Comparison of ENCODE assay signal across 8 cellular contexts in the genomic region with DNA sequence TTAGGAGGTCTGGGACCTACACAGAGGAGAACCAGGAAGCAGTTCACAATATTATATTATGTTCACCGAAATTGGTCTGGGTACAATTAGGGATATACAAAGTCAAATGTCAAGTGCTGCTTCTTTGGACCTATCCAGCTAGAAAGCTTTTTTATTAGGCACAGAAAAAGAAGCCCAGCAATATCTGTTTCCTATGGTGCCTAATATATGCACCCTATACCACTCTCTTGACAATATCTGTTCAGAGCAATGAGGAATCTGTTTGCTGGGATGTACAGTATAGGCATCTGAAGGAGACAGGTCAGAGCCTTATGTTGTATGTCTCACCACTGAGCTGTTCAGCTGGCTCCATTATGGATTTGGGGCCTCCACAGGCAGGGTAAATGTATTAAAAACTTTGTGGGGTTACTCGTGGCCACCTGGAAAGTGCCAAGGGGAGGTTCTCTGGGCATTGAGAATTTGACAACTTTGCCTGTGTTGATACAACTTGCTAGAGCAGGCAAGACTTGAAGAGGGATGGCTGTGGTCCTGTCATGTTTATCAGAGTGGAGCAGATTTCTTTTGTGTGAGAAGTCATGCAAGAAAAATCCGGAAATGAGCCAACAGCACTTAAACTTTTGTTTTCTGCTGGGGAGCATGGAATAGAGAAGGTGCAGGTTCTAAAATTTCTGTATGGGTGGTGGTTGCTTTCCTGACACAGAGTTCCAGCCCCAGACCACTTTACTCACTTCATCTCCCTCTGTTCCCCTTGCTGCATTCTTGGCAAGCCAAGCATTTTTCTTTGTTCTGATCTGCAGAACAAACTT. TPM values are rescaled to one million over a fixed set of nuclear protein-coding genes. Genes with fewer than 3 reads are reported as not detected.
DNase-seq lines count a peak whose midpoint lies in the region; ATAC-seq and TF ChIP-seq lines count a peak whose summit lies in the region.

No MANE protein-coding gene starts in this region.

- H3K27me3 Mint-ChIP-seq in central memory CD8-positive, alpha-beta T cell, result no peaks in the 10 kb centered on the region
- no peaks in the 10 kb centered on the region for H3K27me3 Mint-ChIP-seq in nephron progenitor cell (ENCODE audit: low read depth, poor library complexity)

- peak; percentile 59 for DNase-seq in GM03348 (ENCODE audit: low spot score)
- DNase-seq in LHCN-M2 (ENCODE audit: low read depth), result peak; percentile 56
- no peak for DNase-seq in central memory CD8-positive, alpha-beta T cell (ENCODE audit: low spot score in 2 of 2)
- DNase-seq in nephron progenitor cell, result no peak
- no peak for DNase-seq in NCI-H146 treated with DMSO at 0.1 percent for 48 hours (lab: John Stamatoyannopoulos, UW; ENCODE audit: unreplicated experiment)
- no peak for DNase-seq in central memory CD4-positive, alpha-beta T cell
- DNase-seq in HK-2 (ENCODE audit: unreplicated experiment), result no peak

- peak overlapping the region; percentile 66 for H3K4me3 Mint-ChIP-seq in central memory CD8-positive, alpha-beta T cell
- no peak overlapping the region for H3K4me3 Mint-ChIP-seq in nephron progenitor cell

- H3K27ac Mint-ChIP-seq in central memory CD8-positive, alpha-beta T cell (ENCODE audit: low read depth), result peak overlapping the region; percentile 65
- peak overlapping the region; percentile 78 for H3K27ac Mint-ChIP-seq in nephron progenitor cell

- TF ChIP-seq CTCF in nephron progenitor cell (IDR thresholded peaks at IDR 0.05), result no peak

- H3K4me1 Mint-ChIP-seq in central memory CD8-positive, alpha-beta T cell, result peaks cover 76% of the 10 kb centered on the region
- peaks cover 48% of the 10 kb centered on the region for H3K4me1 Mint-ChIP-seq in nephron progenitor cell

- peak; percentile 25 for ATAC-seq in central memory CD8-positive, alpha-beta T cell (replicated peaks; ENCODE audit: extremely low read depth, poor library complexity, severe bottlenecking)
- ATAC-seq in HG02884 (IDR thresholded peaks at IDR 0.05; ENCODE audit: unreplicated experiment), result no peak

- peaks cover 4% of the 10 kb centered on the region for H3K36me3 Mint-ChIP-seq in central memory CD8-positive, alpha-beta T cell (ENCODE audit: insufficient read depth)
- H3K36me3 Mint-ChIP-seq in nephron progenitor cell (ENCODE audit: low read depth), result peaks cover 5% of the 10 kb centered on the region

- no peaks in the 10 kb centered on the region for H3K9me3 Mint-ChIP-seq in central memory CD8-positive, alpha-beta T cell
- H3K9me3 Mint-ChIP-seq in nephron progenitor cell, result no peaks in the 10 kb centered on the region

RNA-seq across cellular contexts. Expression of gene STIM1, which starts 10.1 kb away (rescaled TPM):
- 23.3 and 25.0 TPM in 2 replicates for total RNA-seq in LHCN-M2 (2014; rRNA removed)
- 23.7 TPM for polyA plus RNA-seq in LHCN-M2 (2012)

RNA-seq across cellular contexts. Expression of gene RHOG, which starts 24.8 kb away (rescaled TPM):
- 36.5 and 38.3 TPM in 2 replicates for total RNA-seq in LHCN-M2 (2014; rRNA removed)
- polyA plus RNA-seq in LHCN-M2 (2012), result 84.8 TPM

RNA-seq across cellular contexts. Expression of gene PGAP2, which starts 57.2 kb away (rescaled TPM):
- total RNA-seq in LHCN-M2 (2014; rRNA removed), result 13.7 and 18.5 TPM in 2 replicates
- polyA plus RNA-seq in LHCN-M2 (2012), result 16.0 TPM

Comparison
In these comparisons a context has a peak if more than half of its experiments do, and no peak if none do; other contexts are left out.
1. DNase-seq: peak in GM03348 (single experiment) and LHCN-M2 (single experiment); none in central memory CD8-positive, alpha-beta T cell (0 of 2), nephron progenitor cell (single experiment), NCI-H146 treated with DMSO at 0.1 percent for 48 hours (single experiment), central memory CD4-positive, alpha-beta T cell (single experiment) and HK-2 (single experiment).